In genomic region chr5:112228672-112229071, GRCh38 we compare ENCODE assay signal across 8 cellular contexts.
DNase-seq lines count a peak whose midpoint lies in the region; ATAC-seq and TF ChIP-seq lines count a peak whose summit lies in the region.

No MANE protein-coding gene starts in this region.

- no peak overlapping the region for H4K91ac ChIP-seq in H9 (ENCODE audit: insufficient read length, low read depth, low read length)

- H3K18ac ChIP-seq in H9 (ENCODE audit: insufficient read length, low read depth, low read length): no peak overlapping the region

- no peaks in the 10 kb centered on the region for H3K9me3 ChIP-seq in H9 (ENCODE audit: control insufficient read depth, low read depth, low read length)

- H3K4me1 Mint-ChIP-seq in H9: peaks cover 6 to 10% of the 10 kb centered on the region in 2 experiments
- no peaks in the 10 kb centered on the region for H3K4me1 Mint-ChIP-seq in activated naive CD4-positive, alpha-beta T cell treated with anti-CD3 and anti-CD28 coated beads for 36 hours (ENCODE audit: low read depth)

- peak overlapping the region in 2 of 3 experiments; percentile 36 to 60; a peak in 2 of 7 replicates for H3K27ac Mint-ChIP-seq in H9
- no peak overlapping the region for H3K27ac Mint-ChIP-seq in activated naive CD4-positive, alpha-beta T cell treated with anti-CD3 and anti-CD28 coated beads for 36 hours

- no peaks in the 10 kb centered on the region for H3K36me3 Mint-ChIP-seq in H9 (ENCODE audit: insufficient read depth in 1 of 3, low read depth in 3 of 3)
- H3K36me3 Mint-ChIP-seq in activated naive CD4-positive, alpha-beta T cell treated with anti-CD3 and anti-CD28 coated beads for 36 hours (ENCODE audit: low read depth): no peaks in the 10 kb centered on the region

- H3K56ac ChIP-seq in H9 (ENCODE audit: insufficient read length, low read depth, low read length): no peak overlapping the region

- no peak overlapping the region for H2BK5ac ChIP-seq in H9 (ENCODE audit: insufficient read length, low read length)

- no peak overlapping the region for H3T11ph ChIP-seq in H9 (ENCODE audit: low read length)

- no peak overlapping the region for H4K5ac ChIP-seq in H9 (ENCODE audit: insufficient read length, low read depth, low read length)

- no peaks in the 10 kb centered on the region for H3K79me1 ChIP-seq in H9 (ENCODE audit: insufficient read depth, low read depth, low read length, poor library complexity, severe bottlenecking)

- H3K14ac ChIP-seq in H9 (ENCODE audit: insufficient read depth, low read length): no peak overlapping the region

- ATAC-seq in SK-N-SH treated with all-trans-retinoic acid at 6 μM for 48 hours (peak; percentile 97), Right ventricle myocardium superior (ENCODE audit: poor library complexity) (peak; percentile 98), sciatic nerve (peak; percentile 81), HG03469 (IDR thresholded peaks at IDR 0.05; ENCODE audit: unreplicated experiment) (no peak), HG03108 (IDR thresholded peaks at IDR 0.05; ENCODE audit: unreplicated experiment) (no peak)

- H3K27me3 ChIP-seq in H9 (ENCODE audit: insufficient read depth, low read length): no peaks in the 10 kb centered on the region

- H4K20me1 ChIP-seq in H9 (ENCODE audit: control insufficient read depth, insufficient read depth, insufficient read length): no peaks in the 10 kb centered on the region

- no peak overlapping the region for H3K9ac ChIP-seq in H9 (ENCODE audit: extremely low read depth, insufficient read length, low read length)

- H3K4me1 ChIP-seq in H9 (ENCODE audit: insufficient read depth, low read length): no peaks in the 10 kb centered on the region; the same call in 1 of the 2 replicates

- H2BK120ac ChIP-seq in H9 (ENCODE audit: low read depth, low read length, poor library complexity, severe bottlenecking): no peak overlapping the region

- no peak overlapping the region for H2BK12ac ChIP-seq in H9 (ENCODE audit: insufficient read length, low read depth, low read length)

- H3K23ac ChIP-seq in H9 (ENCODE audit: insufficient read length, low read depth, low read length): no peak overlapping the region

- H2BK15ac ChIP-seq in H9 (ENCODE audit: low read depth, low read length): no peak overlapping the region

- no peak overlapping the region for H3K27ac ChIP-seq in H9 (ENCODE audit: insufficient read length, low read depth, low read length)

- intact Hi-C loops in Right ventricle myocardium superior (cut with DNase I) (no loop called here), sciatic nerve (cut with DNase I) (no loop called here)
- intact Hi-C loops in activated naive CD4-positive, alpha-beta T cell treated with anti-CD3 and anti-CD28 coated beads for 36 hours (cut with micrococcal nuclease): no loop called here

- no CpG with 5 or more reads among the region's 2 CpGs for WGBS in H9 (ENCODE audit: extremely low coverage, insufficient read length, low lambda C conversion rate)

- H3K9me3 Mint-ChIP-seq in H9: no peaks in the 10 kb centered on the region
- no peaks in the 10 kb centered on the region for H3K9me3 Mint-ChIP-seq in activated naive CD4-positive, alpha-beta T cell treated with anti-CD3 and anti-CD28 coated beads for 36 hours

- H4K8ac ChIP-seq in H9 (replicated peaks; ENCODE audit: insufficient read length, low read depth, low read length): no peak overlapping the region

- no peak overlapping the region for H3K4me2 ChIP-seq in H9 (ENCODE audit: insufficient read depth, insufficient read length, low read length)

- H3K27me3 Mint-ChIP-seq in H9 (ENCODE audit: low read depth): no peaks in the 10 kb centered on the region
- peaks cover 6% of the 10 kb centered on the region for H3K27me3 Mint-ChIP-seq in activated naive CD4-positive, alpha-beta T cell treated with anti-CD3 and anti-CD28 coated beads for 36 hours (ENCODE audit: low read depth)

- H2AK5ac ChIP-seq in H9 (ENCODE audit: insufficient read length, low read length): no peak overlapping the region

- no peak overlapping the region for H3K4ac ChIP-seq in H9 (ENCODE audit: low read depth, low read length)

- CTCF ChIA-PET in activated naive CD4-positive, alpha-beta T cell treated with anti-CD3 and anti-CD28 coated beads for 36 hours (lab: Charles Lee): interaction anchor here (0.6 to 1.2 kb wide), 2 partner anchors 18 to 52 kb away, joined by 3 read pairs; no protein-coding TSS in a partner anchor

- H2BK20ac ChIP-seq in H9 (ENCODE audit: low read depth, low read length, poor library complexity, severe bottlenecking): no peak overlapping the region

- no peaks in the 10 kb centered on the region for H3K23me2 ChIP-seq in H9 (ENCODE audit: insufficient read length, low read depth, low read length, poor library complexity, severe bottlenecking)

- no peak overlapping the region for H3K4me3 Mint-ChIP-seq in H9
- no peak overlapping the region for H3K4me3 Mint-ChIP-seq in activated naive CD4-positive, alpha-beta T cell treated with anti-CD3 and anti-CD28 coated beads for 36 hours

- DNase-seq in H9 (peak; percentile 51), Right ventricle myocardium superior (peak; percentile 89), sciatic nerve (ENCODE audit: low spot score) (peak; percentile 68), GM19238 (ENCODE audit: insufficient read length, low spot score) (no peak)
- no peak for DNase-seq in activated naive CD4-positive, alpha-beta T cell treated with anti-CD3 and anti-CD28 coated beads for 36 hours

- no peak for TF ChIP-seq CTCF in H9 (conservative IDR thresholded peaks at IDR 0.05)

- H3K79me2 ChIP-seq in H9 (ENCODE audit: insufficient read depth, low read length): no peaks in the 10 kb centered on the region

- H2AFZ ChIP-seq in H9 (ENCODE audit: low read length): no peak overlapping the region

TF ChIP-seq in SK-N-SH treated with all-trans-retinoic acid at 6 μM for 48 hours, 23 proteins besides CTCF, POLR2A, EP300 and RAD21:
- peak; percentile 21; the same call in 1 of the 2 replicates for TF ChIP-seq ISL1 (CRISPR knock-in tag; IDR thresholded peaks at IDR 0.05)
- no peak for TF ChIP-seq TOX (CRISPR knock-in tag; IDR thresholded peaks at IDR 0.05; ENCODE audit: borderline replicate concordance)
- TF ChIP-seq ARNTL (CRISPR knock-in tag; IDR thresholded peaks at IDR 0.05; ENCODE audit: borderline replicate concordance, low read depth): no peak
- TF ChIP-seq ZNF70 (CRISPR knock-in tag; IDR thresholded peaks at IDR 0.05): no peak
- TF ChIP-seq TCF4 (CRISPR knock-in tag; IDR thresholded peaks at IDR 0.05; ENCODE audit: borderline replicate concordance): no peak
- no peak for TF ChIP-seq OSR1 (CRISPR knock-in tag; IDR thresholded peaks at IDR 0.05)
- no peak for TF ChIP-seq ZFP30 (CRISPR knock-in tag; IDR thresholded peaks at IDR 0.05)
- 0 out of 2 replicates have a peak, but pooled peaks have one; percentile 22 for TF ChIP-seq SNAI2 (CRISPR knock-in tag; IDR thresholded peaks at IDR 0.05)
- no peak for TF ChIP-seq POU6F1 (CRISPR knock-in tag; IDR thresholded peaks at IDR 0.05; ENCODE audit: borderline replicate concordance, low read depth)

Comparison
In these comparisons a context has a peak if more than half of its experiments do, and no peak if none do; other contexts are left out.
1. DNase-seq: peak in H9 (single experiment), Right ventricle myocardium superior (single experiment) and sciatic nerve (single experiment); none in GM19238 (single experiment) and activated naive CD4-positive, alpha-beta T cell treated with anti-CD3 and anti-CD28 coated beads for 36 hours (single experiment).
2. ATAC-seq: peak in SK-N-SH treated with all-trans-retinoic acid at 6 μM for 48 hours (single experiment), Right ventricle myocardium superior (single experiment) and sciatic nerve (single experiment); none in HG03469 (single experiment) and HG03108 (single experiment).